Comparison of ENCODE assay signal across 8 cellular contexts in the genomic region with DNA sequence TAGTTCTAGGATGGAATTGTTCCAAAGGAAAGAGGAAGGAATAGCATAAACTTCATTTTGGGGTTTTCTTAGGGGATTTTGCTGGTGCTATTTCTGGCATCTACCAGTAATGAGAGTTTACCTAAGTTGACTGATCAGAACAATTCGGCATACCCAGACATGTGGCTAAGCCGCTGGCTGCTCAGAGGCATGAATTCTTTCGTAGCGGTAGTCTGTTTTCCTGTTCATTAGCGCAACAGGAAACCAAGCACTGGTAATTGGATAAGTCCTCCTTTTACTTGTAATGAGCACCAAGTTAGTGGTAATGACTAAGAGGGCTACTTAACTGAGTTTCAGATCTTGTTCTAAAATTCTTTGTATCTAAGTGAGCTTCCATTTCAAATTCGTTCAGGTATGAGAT. TPM values are rescaled to one million over a fixed set of nuclear protein-coding genes. Genes with fewer than 3 reads are reported as not detected.
A peak's percentile ranks its signal among the peaks of the same experiment; 100 is the strongest.
DNase-seq lines count a peak whose midpoint lies in the region; ATAC-seq, FAIRE-seq and TF ChIP-seq lines count a peak whose summit lies in the region.

No MANE protein-coding gene starts in this region.

- H3K27ac ChIP-seq in kidney (ENCODE audit: low read depth in 2 of 2, low read length in 2 of 2), result no peak overlapping the region

- H3K4me3 Mint-ChIP-seq in CD14-positive monocyte, result peak overlapping the region; percentile 13 to 60

- no peaks in the 10 kb centered on the region for H3K4me1 ChIP-seq in kidney (ENCODE audit: control insufficient read depth in 1 of 2, insufficient read depth in 1 of 2, low read depth in 1 of 2, low read length in 2 of 2)

- no peak for FAIRE-seq in kidney (lab: Jason Lieb, UNC)

- H3K9me3 Mint-ChIP-seq in CD14-positive monocyte, result no peaks in the 10 kb centered on the region

- intact Hi-C loops in CD14-positive monocyte (cut with micrococcal nuclease) (loop anchor here in 1 of 2 donors (5.0 to 10.0 kb wide), 2 partner anchors 37 to 166 kb away; partner anchors contain the start of genes BTG3 and C21orf91), kidney (cut with DNase I) (no loop called here)

- H3K9me3 ChIP-seq in kidney (ENCODE audit: control insufficient read depth in 1 of 2, low read length in 2 of 2), result no peaks in the 10 kb centered on the region

- H3K27ac Mint-ChIP-seq in CD14-positive monocyte, result peak overlapping the region; percentile 61 to 87 (median 79)

- no peak for TF ChIP-seq CTCF in CD14-positive monocyte (IDR thresholded peaks at IDR 0.05)
- no peak for TF ChIP-seq CTCF in kidney (IDR thresholded peaks at IDR 0.05; ENCODE audit: borderline replicate concordance, extremely low read depth, insufficient read depth)

- H3K36me3 ChIP-seq in kidney (ENCODE audit: control insufficient read depth in 1 of 2, insufficient read depth in 2 of 2, low read length in 2 of 2), result peaks cover 2% of the 10 kb centered on the region in 2 donors

- peaks cover 0 to 6% (median 1%) of the 10 kb centered on the region in 3 donors for H3K27me3 Mint-ChIP-seq in CD14-positive monocyte (ENCODE audit: low read depth in 3 of 3)

- ATAC-seq in GM19463 (IDR thresholded peaks at IDR 0.05; ENCODE audit: unreplicated experiment), result peak; percentile 33
- peak; percentile 34 for ATAC-seq in HG03460 (IDR thresholded peaks at IDR 0.05; ENCODE audit: unreplicated experiment)

- no peak overlapping the region for H3K9ac ChIP-seq in kidney (ENCODE audit: low read length in 2 of 2)

- H3K36me3 Mint-ChIP-seq in CD14-positive monocyte, result peaks cover 0 to 6% of the 10 kb centered on the region in 2 donors

- DNase-seq in CD14-positive monocyte (ENCODE audit: low spot score) (no peak), activated T-helper 1 cell treated with Interleukin-2 at 50 U/mL for 16 hours (ENCODE audit: low read depth) (peak; percentile 35), NCI-H524 treated with DMSO at 0.1 percent for 48 hours (lab: John Stamatoyannopoulos, UW) (no peak), ecto neural progenitor cell (ENCODE audit: low spot score) (no peak), NCI-H2227 treated with DMSO at 0.1 percent for 48 hours (lab: John Stamatoyannopoulos, UW) (no peak), kidney (no peak)

- peaks cover 78% of the 10 kb centered on the region for H3K4me1 Mint-ChIP-seq in CD14-positive monocyte

- no peak overlapping the region for H3K4me3 ChIP-seq in kidney (ENCODE audit: low read length in 2 of 2)

RNA-seq across cellular contexts. Expression of gene C21orf91, which starts 38.6 kb away (rescaled TPM):
- polyA plus RNA-seq in CD14-positive monocyte (10 to 100 TPM; 18.9 to 22.3 TPM), kidney (ENCODE audit: insufficient read depth, low read depth, low replicate concordance) (2.5 TPM)
- total RNA-seq in kidney, result 20.4 TPM
